ENCODE assay signal across 28 cellular contexts in the genomic region with DNA sequence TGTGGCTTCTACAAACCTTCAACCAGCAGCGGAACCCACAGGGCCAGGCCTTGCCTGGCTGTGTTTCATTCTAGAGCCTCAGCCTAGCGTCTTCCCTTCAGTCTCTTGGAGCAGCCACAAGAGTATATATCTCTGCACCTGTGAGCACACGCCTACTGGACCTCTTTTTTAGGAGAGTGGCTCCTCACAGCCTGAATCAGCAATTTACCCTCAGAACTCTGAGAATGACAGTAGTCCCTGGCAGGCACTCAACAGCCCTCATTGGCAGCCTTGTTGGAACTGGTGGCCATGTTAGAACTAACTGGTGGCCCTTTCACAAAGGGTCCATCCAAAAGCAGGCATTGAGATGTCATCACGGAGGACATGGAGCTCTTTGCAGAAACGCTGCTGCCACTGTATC.
"Had no signal": no experiment of that assay in that cellular context is flagged by ENCODE, and none has a peak within 500 bp of the region (broad histone marks: within the 10 kb centered on the region; RNA-seq: fewer than 3 reads in every experiment).

No MANE protein-coding gene starts in this region.

- H3K9me3 Mint-ChIP-seq: activated B cell treated with CpG ODN at 0.5 μM for 24 hours; activated CD8-positive, alpha-beta T cell treated with anti-CD3 and anti-CD28 coated beads for 36 hours; activated T-cell treated with anti-CD3 and anti-CD28 coated beads, Interleukin-2, amount 50 U/mL, for 4 hours; activated T-helper 17 cell treated with anti-CD3 and anti-CD28 coated beads, Interleukin-2, amount 50 U/mL, for 72 hours; T-cell; T-helper 1 cell treated with Interleukin-12 subunit alpha and Interleukin-12 subunit beta and Interleukin-4 antibody, amounts not matched to agents 30 μg/mL and 1 μg/mL, for 36 hours had no signal

- H3K9me3 ChIP-seq: colonic mucosa, esophagus squamous epithelium had no signal

- DNase-seq: activated B cell treated with CpG ODN at 0.5 μM for 24 hours; activated CD4-positive, alpha-beta T cell treated with anti-CD3 and anti-CD28 coated beads for 48 hours; activated CD4-positive, alpha-beta T cell treated with anti-CD3 and anti-CD28 coated beads, Interleukin-2, amount 50 U/mL, for 1 hour; activated CD4-positive, alpha-beta T cell treated with anti-CD3 and anti-CD28 coated beads, Interleukin-2, amount 50 U/mL, for 48 hours; activated CD8-positive, alpha-beta memory T cell treated with anti-CD3 and anti-CD28 coated beads for 24 hours; activated CD8-positive, alpha-beta T cell treated with anti-CD3 and anti-CD28 coated beads for 36 hours; activated effector memory CD4-positive, alpha-beta T cell treated with Interleukin-2 at 50 U/mL for 16 hours; activated gamma-delta T cell treated with Interleukin-2 at 50 U/mL for 16 hours; activated naive CD4-positive, alpha-beta T cell treated with anti-CD3 and anti-CD28 coated beads, Interleukin-2, amount 50 U/mL, for 16 hours; activated naive CD4-positive, alpha-beta T cell treated with Interleukin-2 at 50 U/mL for 16 hours; activated T-cell treated with anti-CD3 and anti-CD28 coated beads, Interleukin-2, amount 50 U/mL, for 4 hours; amniotic stem cell; anterior cingulate cortex; cerebellar nuclear complex; colonic mucosa; effector CD8-positive, alpha-beta T cell; esophagus squamous epithelium; head of caudate nucleus; T-cell; T1000; WERI-Rb-1 had no signal

- H3K4me1 Mint-ChIP-seq: activated B cell treated with CpG ODN at 0.5 μM for 24 hours; activated T-helper 17 cell treated with anti-CD3 and anti-CD28 coated beads, Interleukin-2, amount 50 U/mL, for 72 hours had no signal

- H3K27me3 Mint-ChIP-seq: activated B cell treated with CpG ODN at 0.5 μM for 24 hours; activated CD8-positive, alpha-beta T cell treated with anti-CD3 and anti-CD28 coated beads for 36 hours; activated naive CD8-positive, alpha-beta T cell; activated T-helper 17 cell treated with anti-CD3 and anti-CD28 coated beads, Interleukin-2, amount 50 U/mL, for 72 hours had no signal

- ATAC-seq: activated CD4-positive, CD25-positive, alpha-beta regulatory T cell treated with anti-CD3 and anti-CD28 coated beads, Interleukin-2, amount 50 U/mL, for 24 hours; activated CD8-positive, alpha-beta T cell treated with anti-CD3 and anti-CD28 coated beads for 36 hours; activated T-cell treated with anti-CD3 and anti-CD28 coated beads, Interleukin-2, amount 50 U/mL, for 4 hours; activated T-helper 17 cell treated with anti-CD3 and anti-CD28 coated beads, Interleukin-2, amount 50 U/mL, for 72 hours; T-cell had no signal

- H3K27me3 ChIP-seq: brain microvascular endothelial cell, colonic mucosa, esophagus squamous epithelium had no signal

- H3K36me3 Mint-ChIP-seq: activated naive CD8-positive, alpha-beta T cell; T-cell had no signal

- H3K27ac Mint-ChIP-seq: activated B cell treated with CpG ODN at 0.5 μM for 24 hours; activated CD8-positive, alpha-beta T cell treated with anti-CD3 and anti-CD28 coated beads for 36 hours; activated naive CD8-positive, alpha-beta T cell; activated T-helper 17 cell treated with anti-CD3 and anti-CD28 coated beads, Interleukin-2, amount 50 U/mL, for 72 hours; T-cell; T-helper 1 cell treated with Interleukin-12 subunit alpha and Interleukin-12 subunit beta and Interleukin-4 antibody, amounts not matched to agents 30 μg/mL and 1 μg/mL, for 36 hours had no signal

- H3K36me3 ChIP-seq: brain microvascular endothelial cell, colonic mucosa, esophagus squamous epithelium, WERI-Rb-1 had no signal

- H3K27ac ChIP-seq: brain microvascular endothelial cell, colonic mucosa, esophagus squamous epithelium, WERI-Rb-1 had no signal

- H3K4me3 Mint-ChIP-seq: activated B cell treated with CpG ODN at 0.5 μM for 24 hours; activated CD8-positive, alpha-beta T cell treated with anti-CD3 and anti-CD28 coated beads for 36 hours; activated naive CD8-positive, alpha-beta T cell; activated T-cell treated with anti-CD3 and anti-CD28 coated beads, Interleukin-2, amount 50 U/mL, for 4 hours; activated T-helper 17 cell treated with anti-CD3 and anti-CD28 coated beads, Interleukin-2, amount 50 U/mL, for 72 hours; T-cell; T-helper 1 cell treated with Interleukin-12 subunit alpha and Interleukin-12 subunit beta and Interleukin-4 antibody, amounts not matched to agents 30 μg/mL and 1 μg/mL, for 36 hours had no signal

- H3K4me3 ChIP-seq: colonic mucosa, esophagus squamous epithelium had no signal

- H3K4me1 ChIP-seq: colonic mucosa had no signal

- FAIRE-seq: endometrium, frontal cortex had no signal
